In the genomic region with DNA sequence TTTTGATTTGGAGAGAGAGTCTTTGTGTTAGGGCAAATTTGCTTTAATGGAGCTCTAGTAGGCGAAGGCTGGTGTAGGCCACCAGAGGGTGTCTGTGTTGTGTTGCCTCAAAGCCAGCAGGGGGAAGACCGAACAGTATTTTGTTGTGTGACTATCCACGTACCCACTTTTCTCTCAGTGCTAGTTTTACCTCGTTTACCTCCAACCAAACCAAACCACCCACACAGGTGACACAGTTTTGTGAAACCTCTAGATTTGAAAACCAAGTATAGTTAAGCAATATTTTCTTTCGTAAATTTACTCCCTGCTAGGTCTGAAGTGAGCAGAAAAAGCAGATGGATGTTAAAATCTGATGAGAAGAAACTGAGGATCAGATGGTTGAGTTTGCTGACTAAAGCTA, we compare ENCODE assay signal across 8 cellular contexts. TPM values are rescaled to one million over a fixed set of nuclear protein-coding genes. Genes with fewer than 3 reads are reported as not detected.
DNase-seq lines count a peak whose midpoint lies in the region; ATAC-seq and TF ChIP-seq lines count a peak whose summit lies in the region.

No MANE protein-coding gene starts in this region.

- DNase-seq in CD4-positive, alpha-beta T cell, result peak; percentile 12 to 58 (median 30)
- DNase-seq in GM20000 (ENCODE audit: low spot score) (peak; percentile 75), M059J (ENCODE audit: low read depth) (peak; percentile 59), SK-N-MC (ENCODE audit: low read depth, low spot score) (no peak), amniotic epithelial cell (ENCODE audit: low read depth) (peak; percentile 73), right cardiac atrium (peak; percentile 49 to 79 (median 74)), retinal pigment epithelial cell (ENCODE audit: low read depth) (no peak), DMS79 (lab: John Stamatoyannopoulos, UW) (no peak)

- POLR2A ChIA-PET in CD4-positive, alpha-beta T cell (lab: Charles Lee), result interaction anchor here (1.0 to 2.4 kb wide), 2 partner anchors 43 to 133 kb away, joined by 4 to 26 read pairs; a partner anchor contains a TSS

- H3K36me3 Mint-ChIP-seq in CD4-positive, alpha-beta T cell (ENCODE audit: low read depth), result peaks cover 45% of the 10 kb centered on the region

- peaks cover 19% of the 10 kb centered on the region for H3K4me1 Mint-ChIP-seq in CD4-positive, alpha-beta T cell (ENCODE audit: low read depth)

- peaks cover 32% of the 10 kb centered on the region for H3K36me3 ChIP-seq in SK-N-MC (ENCODE audit: insufficient read depth, low read length)

- TF ChIP-seq CTCF in CD4-positive, alpha-beta T cell (IDR thresholded peaks at IDR 0.05), result peak; percentile 76
- TF ChIP-seq CTCF in GM20000 (IDR thresholded peaks at IDR 0.05; ENCODE audit: extremely low read depth, missing control alignments) (peak; percentile 80), retinal pigment epithelial cell (conservative IDR thresholded peaks at IDR 0.05; ENCODE audit: low read depth, low read length) (peak; percentile 95)

- H3K9me3 ChIP-seq in CD4-positive, alpha-beta T cell (ENCODE audit: control insufficient read depth, low read length), result no peaks in the 10 kb centered on the region
- H3K9me3 ChIP-seq in SK-N-MC (ENCODE audit: low read depth, low read length) (no peaks in the 10 kb centered on the region), right cardiac atrium (ENCODE audit: control insufficient read depth, low read length) (no peaks in the 10 kb centered on the region)

- H3K27ac ChIP-seq in CD4-positive, alpha-beta T cell (ENCODE audit: low read depth, low read length), result no peak overlapping the region
- H3K27ac ChIP-seq in SK-N-MC (peak overlapping the region; percentile 66), right cardiac atrium (ENCODE audit: low read length) (peak overlapping the region; percentile 70)

- no peaks in the 10 kb centered on the region for H3K27me3 ChIP-seq in CD4-positive, alpha-beta T cell (ENCODE audit: control insufficient read depth, insufficient read depth, low read length)
- no peaks in the 10 kb centered on the region for H3K27me3 ChIP-seq in right cardiac atrium (ENCODE audit: control insufficient read depth, insufficient read depth)

- H3K4me3 Mint-ChIP-seq in CD4-positive, alpha-beta T cell, result no peak overlapping the region

- H3K4me3 ChIP-seq in SK-N-MC (no peak overlapping the region), right cardiac atrium (ENCODE audit: low read length) (no peak overlapping the region), retinal pigment epithelial cell (ENCODE audit: low read length) (no peak overlapping the region)

- H3K9ac ChIP-seq in SK-N-MC (ENCODE audit: insufficient read length), result peak overlapping the region; percentile 14

- 24% methylated on average over 5 of the region's 5 CpGs for WGBS in right cardiac atrium

- no peaks in the 10 kb centered on the region for H3K4me1 ChIP-seq in right cardiac atrium (ENCODE audit: control insufficient read depth, insufficient read depth, low read length)

- intact Hi-C loops in CD4-positive, alpha-beta T cell (cut with DNase I, micrococcal nuclease), result loop anchor here (1.0 to 5.0 kb wide), 3 partner anchors 79 to 204 kb away; a partner anchor contains a TSS
- intact Hi-C loops in right cardiac atrium (cut with DNase I), result loop anchor here in 3 of 4 donors (5.0 to 10.0 kb wide), 3 partner anchors 129 to 134 kb away; a partner anchor contains a TSS

- H3K27me3 Mint-ChIP-seq in CD4-positive, alpha-beta T cell, result no peaks in the 10 kb centered on the region

- no peaks in the 10 kb centered on the region for H3K9me3 Mint-ChIP-seq in CD4-positive, alpha-beta T cell

- H3K27ac Mint-ChIP-seq in CD4-positive, alpha-beta T cell, result peak overlapping the region; percentile 68

- ATAC-seq in CD4-positive, alpha-beta T cell (ENCODE audit: poor library complexity), result peak; percentile 98
- peak; percentile 85 to 90 for ATAC-seq in right cardiac atrium

- CTCF ChIA-PET in CD4-positive, alpha-beta T cell (lab: Charles Lee), result interaction anchor here (0.6 to 2.3 kb wide), 7 partner anchors 23 to 214 kb away, joined by 3 to 25 read pairs (median 3); a partner anchor contains a TSS

RNA-seq across cellular contexts. Expression of a gene that starts 36.3 kb away (rescaled TPM):
- total RNA-seq in CD4-positive, alpha-beta T cell, result not detected
- total RNA-seq in M059J (2014; rRNA removed; shearing (Covaris generic)), result not detected in 2 replicates
- not detected for total RNA-seq in right cardiac atrium
- not detected for polyA plus RNA-seq in right cardiac atrium

RNA-seq across cellular contexts. Expression of a gene that starts 42.5 kb away (rescaled TPM):
- 10 to 100 TPM; 21.7 to 22.4 TPM for total RNA-seq in CD4-positive, alpha-beta T cell
- 29.4 and 31.7 TPM in 2 replicates for total RNA-seq in M059J (2014; rRNA removed; shearing (Covaris generic))
- 10 to 100 TPM; 12.9 to 13.9 (median 13.4) TPM for total RNA-seq in right cardiac atrium
- 12.8 TPM for polyA plus RNA-seq in right cardiac atrium

RNA-seq across cellular contexts. Expression of a gene that starts 44.3 kb away (rescaled TPM):
- total RNA-seq in CD4-positive, alpha-beta T cell, result 10 to 100 TPM; 12.6 to 15.2 TPM
- 5.6 and 7.7 TPM in 2 replicates for total RNA-seq in M059J (2014; rRNA removed; shearing (Covaris generic))
- 1 to 10 TPM; 7.7 to 9.6 (median 9.0) TPM for total RNA-seq in right cardiac atrium
- polyA plus RNA-seq in right cardiac atrium, result 9.2 TPM

Comparison
In these comparisons a context has a peak if more than half of its experiments do, and no peak if none do; other contexts are left out.
1. DNase-seq: peak in CD4-positive, alpha-beta T cell (10 of 10), GM20000 (single experiment), M059J (single experiment), amniotic epithelial cell (single experiment) and right cardiac atrium (3 of 3); none in SK-N-MC (single experiment), retinal pigment epithelial cell (single experiment) and DMS79 (single experiment).
2. Peak in every context shown above with its lines, with median percentiles within 50 percentile points of each other: CTCF ChIP-seq.